Comparison of ENCODE assay signal across 13 cellular contexts in genomic region chr11:17257200-17257599, GRCh38. TPM values are rescaled to one million over a fixed set of nuclear protein-coding genes. Genes with fewer than 3 reads are reported as not detected.
DNase-seq lines count a peak whose midpoint lies in the region; ATAC-seq, FAIRE-seq and TF ChIP-seq lines count a peak whose summit lies in the region.
"Had no signal": no experiment of that assay in that cellular context is flagged by ENCODE, and none has a peak within 500 bp of the region (broad histone marks: within the 10 kb centered on the region; RNA-seq: fewer than 3 reads in every experiment).

No MANE protein-coding gene starts in this region.

- no peak for FAIRE-seq in GM12891 (lab: Jason Lieb, UNC)
- FAIRE-seq: GM12878 had no signal

- H2AFZ ChIP-seq in GM23248, result peak overlapping the region; percentile 39; the same call in 1 of the 2 replicates
- H2AFZ ChIP-seq in PC-3 (ENCODE audit: low read length), result no peak overlapping the region
- H2AFZ ChIP-seq in osteoblast (ENCODE audit: low read length), result no peak overlapping the region
- no peak overlapping the region for H2AFZ ChIP-seq in OCI-LY7 (ENCODE audit: low read length)
- H2AFZ ChIP-seq: neural progenitor cell had no signal

- H3K36me3 Mint-ChIP-seq in effector memory CD8-positive, alpha-beta T cell (ENCODE audit: insufficient read depth), result peaks cover 5% of the 10 kb centered on the region
- H3K36me3 Mint-ChIP-seq: neural progenitor cell had no signal

- H3K27me3 Mint-ChIP-seq in effector memory CD8-positive, alpha-beta T cell, result peaks cover 0 to 4% of the 10 kb centered on the region in 2 donors

- in situ Hi-C loops in GM23248 (cut with MboI), result no loop called here

- H3K27ac Mint-ChIP-seq in effector memory CD8-positive, alpha-beta T cell, result no peak overlapping the region
- H3K27ac Mint-ChIP-seq: neural progenitor cell had no signal

- DNase-seq in GM23248 (peak; percentile 73), PC-3 (peak; percentile 68), osteoblast (ENCODE audit: insufficient read length, low spot score, missing footprints) (peak; percentile 32), OCI-LY7 (ENCODE audit: low spot score) (no peak), GM12891 (ENCODE audit: insufficient read length, low spot score) (no peak)
- no peak for DNase-seq in effector memory CD8-positive, alpha-beta T cell
- DNase-seq: NCI-H1092 treated with DMSO at 0.1 percent for 48 hours, NCI-H446 treated with DMSO at 0.1 percent for 48 hours, SIG-M5 had no signal

- intact Hi-C loops in PC-3 (cut with micrococcal nuclease) (no loop called here), OCI-LY7 (cut with micrococcal nuclease; ENCODE audit: unreplicated experiment) (no loop called here)

- BruUV-seq in PC-3 (replicated peaks; lab: Mats Ljungman, UMichigan), result no TSS peak
- no TSS peak for BruUV-seq in OCI-LY7 (replicated peaks; lab: Mats Ljungman, UMichigan)

- H3F3A ChIP-seq in GM23248 (ENCODE audit: insufficient read depth) (peaks cover 22% of the 10 kb centered on the region), PC-3 (ENCODE audit: low read length, unreplicated experiment) (no peaks in the 10 kb centered on the region)

- H3K4me3 Mint-ChIP-seq in effector memory CD8-positive, alpha-beta T cell, result no peak overlapping the region
- H3K4me3 Mint-ChIP-seq: neural progenitor cell had no signal

- peaks cover 4 to 5% of the 10 kb centered on the region in 2 donors for H3K4me1 Mint-ChIP-seq in effector memory CD8-positive, alpha-beta T cell (ENCODE audit: low read depth in 2 of 2)
- H3K4me1 Mint-ChIP-seq: neural progenitor cell had no signal

- H3K4me1 ChIP-seq in GM23248 (ENCODE audit: insufficient read depth) (peaks cover 17% of the 10 kb centered on the region), PC-3 (ENCODE audit: insufficient read depth, low read length) (peaks cover 30% of the 10 kb centered on the region), osteoblast (ENCODE audit: insufficient read depth, low read length) (peaks cover 11% of the 10 kb centered on the region), OCI-LY7 (ENCODE audit: insufficient read depth, low read length, poor library complexity, severe bottlenecking) (no peaks in the 10 kb centered on the region)
- H3K4me1 ChIP-seq: neural progenitor cell had no signal

- H3K27me3 ChIP-seq in GM23248 (replicated peaks; ENCODE audit: insufficient read depth), result no peaks in the 10 kb centered on the region
- H3K27me3 ChIP-seq in PC-3 (ENCODE audit: low read length), result no peaks in the 10 kb centered on the region
- no peaks in the 10 kb centered on the region for H3K27me3 ChIP-seq in osteoblast (ENCODE audit: insufficient read depth, low read length)
- H3K27me3 ChIP-seq: neural progenitor cell had no signal

- 0% methylated on average over 1 of the region's 1 CpG for WGBS in GM23248 (ENCODE audit: low coverage in 1 of 2, low lambda C conversion rate in 2 of 2, missing lambda C conversion rate in 2 of 2), 2 experiments

- H3K4me3 ChIP-seq in GM23248, result peak overlapping the region; percentile 52; the same call in 1 of the 2 replicates
- H3K4me3 ChIP-seq in PC-3 (ENCODE audit: low read length), result no peak overlapping the region
- H3K4me3 ChIP-seq in osteoblast (ENCODE audit: insufficient read depth, low read length), result peak overlapping the region; percentile 40
- H3K4me3 ChIP-seq in OCI-LY7 (ENCODE audit: low read depth, low read length, poor library complexity, severe bottlenecking), result no peak overlapping the region
- H3K4me3 ChIP-seq: GM12878, neural progenitor cell had no signal

- H3K9me3 ChIP-seq in GM23248 (ENCODE audit: low read depth), result no peaks in the 10 kb centered on the region
- no peaks in the 10 kb centered on the region for H3K9me3 ChIP-seq in PC-3 (ENCODE audit: low read length)
- H3K9me3 ChIP-seq in osteoblast (ENCODE audit: low read depth, low read length), result no peaks in the 10 kb centered on the region
- no peaks in the 10 kb centered on the region for H3K9me3 ChIP-seq in OCI-LY7 (ENCODE audit: low read length)

- TF ChIP-seq POLR2A in GM18505 (IDR thresholded peaks at IDR 0.05; ENCODE audit: borderline replicate concordance, extremely low read depth, insufficient read depth, insufficient read length) (no peak), GM12891 (IDR thresholded peaks at IDR 0.05; ENCODE audit: low read depth, low read length) (no peak)

- CTCF ChIA-PET in PC-3 (lab: Charles Lee), result interaction anchor here (0.6 kb wide), 2 partner anchors 91 to 252 kb away, joined by 5 to 11 read pairs; no protein-coding TSS in a partner anchor
- CTCF ChIA-PET in OCI-LY7 (lab: Charles Lee; ENCODE audit: unreplicated experiment), result no interaction called here

- ATAC-seq in PC-3 (peak; percentile 33), GM18505 (IDR thresholded peaks at IDR 0.05; ENCODE audit: unreplicated experiment) (no peak)
- ATAC-seq in effector memory CD8-positive, alpha-beta T cell (replicated peaks), result peak; percentile 27
- ATAC-seq: GM12878 had no signal

- H4K20me1 ChIP-seq in GM23248 (ENCODE audit: insufficient read depth), result no peaks in the 10 kb centered on the region
- no peaks in the 10 kb centered on the region for H4K20me1 ChIP-seq in PC-3 (ENCODE audit: low read length)
- H4K20me1 ChIP-seq in osteoblast (ENCODE audit: insufficient read depth, low read length), result no peaks in the 10 kb centered on the region
- no peaks in the 10 kb centered on the region for H4K20me1 ChIP-seq in OCI-LY7 (ENCODE audit: insufficient read depth, low read length)

- peak overlapping the region; percentile 97 for H3K27ac ChIP-seq in GM23248
- H3K27ac ChIP-seq in PC-3 (ENCODE audit: low read length), result peak overlapping the region; percentile 85
- peak overlapping the region; percentile 93 for H3K27ac ChIP-seq in osteoblast (ENCODE audit: low read depth, low read length)
- H3K27ac ChIP-seq in OCI-LY7 (ENCODE audit: low read depth, low read length, poor library complexity, severe bottlenecking), result no peak overlapping the region
- H3K27ac ChIP-seq: neural progenitor cell, VCaP had no signal

- no peak for TF ChIP-seq CTCF in PC-3 (conservative IDR thresholded peaks at IDR 0.05; ENCODE audit: low read depth, low read length)
- TF ChIP-seq CTCF in osteoblast (IDR thresholded peaks at IDR 0.05; ENCODE audit: extremely low read depth, low read depth, low read length), result no peak
- no peak for TF ChIP-seq CTCF in OCI-LY7 (conservative IDR thresholded peaks at IDR 0.05; ENCODE audit: low read length)

- H3K4me2 ChIP-seq in GM23248 (ENCODE audit: unreplicated experiment), result peak overlapping the region; percentile 73
- H3K4me2 ChIP-seq in PC-3 (ENCODE audit: low read length), result peak overlapping the region; percentile 43
- H3K4me2 ChIP-seq in osteoblast (ENCODE audit: insufficient read depth, low read length), result peak overlapping the region; percentile 64
- no peak overlapping the region for H3K4me2 ChIP-seq in OCI-LY7 (ENCODE audit: low read length)
- H3K4me2 ChIP-seq: neural progenitor cell had no signal

- H3K36me3 ChIP-seq in GM23248 (ENCODE audit: low read depth), result no peaks in the 10 kb centered on the region
- H3K36me3 ChIP-seq in PC-3 (ENCODE audit: low read depth, low read length), result no peaks in the 10 kb centered on the region
- H3K36me3 ChIP-seq in osteoblast (ENCODE audit: insufficient read depth, low read length), result no peaks in the 10 kb centered on the region
- no peaks in the 10 kb centered on the region for H3K36me3 ChIP-seq in OCI-LY7 (ENCODE audit: insufficient read depth, low read length)
- H3K36me3 ChIP-seq: neural progenitor cell had no signal

- H3K9ac ChIP-seq in GM23248 (peak overlapping the region; percentile 73), PC-3 (ENCODE audit: low read length) (peak overlapping the region; percentile 32)
- H3K9ac ChIP-seq: neural progenitor cell had no signal

- POLR2A ChIA-PET in PC-3 (lab: Charles Lee; ENCODE audit: unreplicated experiment), result interaction anchor here (0.6 kb wide), 2 partner anchors 49 to 245 kb away, joined by 3 to 4 read pairs; partner anchors contain the start of gene PIK3C2A
- POLR2A ChIA-PET in OCI-LY7 (lab: Charles Lee), result interaction anchor here (1.3 kb wide), 1 partner anchor 108 kb away, joined by 3 read pairs; no protein-coding TSS in a partner anchor

- H3K9me2 ChIP-seq in GM23248 (ENCODE audit: insufficient read depth) (no peaks in the 10 kb centered on the region), PC-3 (replicated peaks; ENCODE audit: low read length) (no peaks in the 10 kb centered on the region), OCI-LY7 (ENCODE audit: insufficient read depth, low read length) (no peaks in the 10 kb centered on the region)

- H3K9me3 Mint-ChIP-seq in effector memory CD8-positive, alpha-beta T cell, result no peaks in the 10 kb centered on the region
- H3K9me3 Mint-ChIP-seq: neural progenitor cell had no signal

- no peaks in the 10 kb centered on the region for H3K79me2 ChIP-seq in GM23248 (ENCODE audit: insufficient read depth)
- H3K79me2 ChIP-seq in PC-3 (ENCODE audit: low read length), result no peaks in the 10 kb centered on the region
- H3K79me2 ChIP-seq in osteoblast (ENCODE audit: insufficient read depth, low read length), result no peaks in the 10 kb centered on the region
- no peaks in the 10 kb centered on the region for H3K79me2 ChIP-seq in OCI-LY7 (ENCODE audit: insufficient read depth, low read depth, low read length)

TF ChIP-seq in GM12891, 5 proteins besides CTCF, POLR2A, EP300 and RAD21:
- TF ChIP-seq POLR2AphosphoS5 (IDR thresholded peaks at IDR 0.05; ENCODE audit: low read depth, low read length), result no peak
- TF ChIP-seq TAF1 (IDR thresholded peaks at IDR 0.05; ENCODE audit: low read depth, low read length), result no peak
- no peak for TF ChIP-seq PAX5 (IDR thresholded peaks at IDR 0.05; ENCODE audit: insufficient read depth, low read length, severe bottlenecking)
- no peak for TF ChIP-seq POU2F2 (IDR thresholded peaks at IDR 0.05; ENCODE audit: low read depth, low read length)
- no peak for TF ChIP-seq SPI1 (IDR thresholded peaks at IDR 0.05; ENCODE audit: low read depth, low read length)

RNA-seq across cellular contexts. Expression of gene NUCB2, which starts 19.3 kb away (rescaled TPM):
- total RNA-seq in GM23248 (2014; rRNA removed; shearing (Covaris generic)), result 71.5 and 95.0 TPM in 2 replicates
- polyA plus RNA-seq in GM23248 (2016; fragmentation: Nextera tagmentation; extraction: Ambion mirVana), result 232 and 246 TPM in 2 replicates
- 23.4 and 27.6 TPM in 2 replicates for total RNA-seq in PC-3 (2014; rRNA removed)
- 109 and 114 TPM in 2 replicates for total RNA-seq in osteoblast
- 42.4 and 64.3 TPM in 2 replicates for total RNA-seq in OCI-LY7 (2014; rRNA removed; shearing (Covaris generic))
- 73.0 and 96.2 TPM in 2 replicates for total RNA-seq in OCI-LY7 (2022)
- 36.4 TPM for polyA plus RNA-seq in GM12891 (2012; ENCODE audit: low read depth, missing spikeins)

RNA-seq across cellular contexts. Expression of gene PIK3C2A, which starts 49.4 kb away (rescaled TPM):
- 25.7 and 31.8 TPM in 2 replicates for total RNA-seq in GM23248 (2014; rRNA removed; shearing (Covaris generic))
- 14.2 and 14.5 TPM in 2 replicates for polyA plus RNA-seq in GM23248 (2016; fragmentation: Nextera tagmentation; extraction: Ambion mirVana)
- total RNA-seq in PC-3 (2014; rRNA removed), result 30.1 and 35.0 TPM in 2 replicates
- 72.5 and 73.1 TPM in 2 replicates for total RNA-seq in osteoblast
- total RNA-seq in OCI-LY7 (2014; rRNA removed; shearing (Covaris generic)), result 17.4 and 57.2 TPM in 2 replicates
- total RNA-seq in OCI-LY7 (2022), result 41.8 and 43.9 TPM in 2 replicates
- polyA plus RNA-seq in GM12891 (2012; ENCODE audit: low read depth, missing spikeins), result 3.7 TPM

Comparison
In these comparisons a context has a peak if more than half of its experiments do, and no peak if none do; other contexts are left out.
1. DNase-seq: peak in GM23248 (single experiment), PC-3 (single experiment) and osteoblast (single experiment); none in effector memory CD8-positive, alpha-beta T cell (0 of 3), OCI-LY7 (single experiment) and GM12891 (single experiment).
2. H3K4me3 ChIP-seq: peak in GM23248 (single experiment) and osteoblast (single experiment); none in PC-3 (single experiment) and OCI-LY7 (single experiment).